15 cellular contexts compared by ENCODE assay signal in the genomic region with DNA sequence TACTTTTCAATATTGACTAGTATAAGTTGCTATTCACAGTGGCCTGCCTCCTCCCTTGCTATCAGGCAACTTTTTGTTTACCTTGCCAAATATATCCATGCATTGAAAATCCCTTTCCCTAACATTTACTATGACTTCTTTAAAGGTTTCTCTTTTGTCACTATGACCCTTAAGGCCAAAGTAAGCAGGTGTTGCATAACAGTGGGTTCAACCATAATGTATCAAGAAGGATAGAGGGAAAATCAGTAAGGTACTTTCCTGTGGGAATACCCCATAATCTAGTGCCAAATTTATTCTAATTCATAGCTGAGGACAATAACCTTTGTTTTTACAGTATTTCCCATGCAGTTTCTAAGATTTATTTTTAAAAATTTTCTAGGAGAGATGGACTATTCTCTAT.
"Had no signal": no experiment of that assay in that cellular context is flagged by ENCODE, and none has a peak within 500 bp of the region (broad histone marks: within the 10 kb centered on the region; RNA-seq: fewer than 3 reads in every experiment).

No MANE protein-coding gene starts in this region.

- H3K27ac ChIP-seq: coronary artery, esophagus squamous epithelium, hepatocyte, sigmoid colon, skin epidermis, stomach, thoracic aorta, transverse colon had no signal

- ATAC-seq: left colon; mucosa of descending colon; naive thymus-derived CD8-positive, alpha-beta T cell had no signal

- H2AFZ ChIP-seq: hepatocyte had no signal

- H3K4me3 Mint-ChIP-seq: naive thymus-derived CD8-positive, alpha-beta T cell had no signal

- H3K4me3 ChIP-seq: coronary artery, esophagus squamous epithelium, hepatocyte, mucosa of descending colon, sigmoid colon, skin epidermis, stomach, thoracic aorta, transverse colon had no signal

- H3K4me2 ChIP-seq: hepatocyte had no signal

- H3K79me2 ChIP-seq: hepatocyte had no signal

- H3K27me3 ChIP-seq: esophagus squamous epithelium, hepatocyte, sigmoid colon, stomach, transverse colon had no signal

- H3K27me3 Mint-ChIP-seq: naive thymus-derived CD8-positive, alpha-beta T cell had no signal

- H3K4me1 ChIP-seq: esophagus squamous epithelium, sigmoid colon, transverse colon had no signal

- DNase-seq: esophagus squamous epithelium; foreskin fibroblast; left colon; mucosa of descending colon; naive thymus-derived CD8-positive, alpha-beta T cell; posterior cingulate gyrus; sigmoid colon; stimulated activated naive CD4-positive, alpha-beta T cell; stomach; substantia nigra; transverse colon had no signal

- H3K36me3 ChIP-seq: thoracic aorta had no signal

- H3K27ac Mint-ChIP-seq: naive thymus-derived CD8-positive, alpha-beta T cell had no signal
